Comparison of ENCODE assay signal across 1 cellular context in the genomic region with DNA sequence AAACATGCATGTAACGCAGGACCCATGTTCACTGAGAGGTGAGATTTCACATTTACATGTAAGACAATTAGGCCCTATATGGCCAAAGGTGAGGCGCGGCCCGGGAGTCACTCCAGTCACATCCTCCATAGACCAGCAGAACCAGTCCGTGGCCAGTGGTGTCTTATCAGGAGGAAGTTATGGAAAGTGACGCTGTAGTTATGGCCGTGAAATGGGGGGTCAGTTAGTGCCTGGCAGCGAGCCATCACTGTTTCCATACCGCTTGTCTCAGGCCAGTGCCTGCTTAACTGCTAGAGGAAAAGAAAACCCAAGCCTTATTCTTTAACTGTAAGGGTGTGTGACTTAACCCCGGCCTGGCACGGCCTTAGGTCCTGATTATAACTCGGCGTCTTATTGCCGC.
TF ChIP-seq lines count a peak whose summit lies in the region.

No MANE protein-coding gene starts in this region.

TF ChIP-seq in endothelial cell of umbilical vein, 7 proteins besides CTCF, POLR2A, EP300 and RAD21:
- TF ChIP-seq JUN (IDR thresholded peaks at IDR 0.05; ENCODE audit: borderline replicate concordance, insufficient read depth, insufficient read length, low read depth) (no peak), FOS (IDR thresholded peaks at IDR 0.05; ENCODE audit: borderline replicate concordance, insufficient read depth, low read length) (no peak), GATA2 (IDR thresholded peaks at IDR 0.05; ENCODE audit: insufficient read depth, insufficient read length, low read depth, low read length) (no peak), MYC (IDR thresholded peaks at IDR 0.05; ENCODE audit: low read depth, low read length) (no peak), EZH2 (IDR thresholded peaks at IDR 0.05; ENCODE audit: borderline replicate concordance, low read depth, low read length, severe bottlenecking) (no peak), POLR2AphosphoS5 (IDR thresholded peaks at IDR 0.05; ENCODE audit: insufficient read depth, low read depth, low read length) (no peak)
- TF ChIP-seq, protein P1, sequence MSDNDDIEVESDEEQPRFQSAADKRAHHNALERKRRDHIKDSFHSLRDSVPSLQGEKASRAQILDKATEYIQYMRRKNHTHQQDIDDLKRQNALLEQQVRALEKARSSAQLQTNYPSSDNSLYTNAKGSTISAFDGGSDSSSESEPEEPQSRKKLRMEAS (IDR thresholded peaks at IDR 0.05; ENCODE audit: insufficient read depth, insufficient read length): no peak
